ENCODE assay signal across 8 cellular contexts in the genomic region with DNA sequence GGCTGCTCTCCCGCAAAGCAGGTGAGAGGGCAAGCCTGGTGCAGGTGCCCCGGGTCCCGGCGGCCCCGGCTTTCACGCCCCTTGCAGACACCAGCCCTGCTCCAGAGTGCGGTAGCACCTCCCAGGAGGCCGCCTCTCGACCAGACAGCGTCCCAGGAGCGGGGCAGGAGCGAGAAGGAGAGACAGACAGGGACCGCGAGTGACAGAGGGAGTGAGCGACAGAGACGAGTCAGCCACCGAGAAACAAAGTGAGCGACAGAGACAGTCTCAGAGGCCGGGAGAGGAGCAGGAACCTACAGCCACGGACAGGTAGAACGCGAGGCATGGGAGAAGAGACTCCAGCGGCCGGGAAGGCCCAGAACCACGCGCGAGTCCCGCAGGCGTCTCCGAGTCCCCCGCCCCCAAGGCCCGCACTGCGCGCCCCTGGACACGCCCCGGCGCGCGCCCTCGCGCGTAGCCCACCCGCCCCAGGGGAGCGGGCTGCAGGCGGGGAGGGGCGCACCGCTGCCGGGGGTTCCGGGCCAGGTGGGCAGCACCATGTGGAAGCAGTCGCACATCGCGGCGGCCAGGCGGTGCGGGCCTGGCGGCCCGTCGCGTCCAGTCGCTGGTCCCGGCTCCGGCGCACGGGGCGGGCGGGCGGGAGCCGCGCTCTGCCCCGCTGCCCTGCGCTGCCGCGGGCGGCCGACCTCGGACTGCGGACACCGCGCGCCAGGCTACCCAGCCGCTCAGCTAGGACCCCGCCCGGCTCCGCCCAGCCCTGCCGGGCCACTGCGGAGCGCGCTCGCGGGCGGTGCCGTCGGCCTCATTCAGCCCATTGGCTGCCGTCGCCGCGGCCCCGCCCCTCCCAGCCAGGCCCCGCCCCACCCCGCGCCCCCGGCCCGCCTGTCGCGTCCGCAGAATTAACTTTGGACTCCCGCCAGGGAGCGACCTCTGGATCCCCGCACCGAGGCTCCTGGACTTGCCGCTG. TPM values are rescaled to one million over a fixed set of nuclear protein-coding genes. Genes with fewer than 3 reads are reported as not detected.
A peak's percentile ranks its signal among the peaks of the same experiment; 100 is the strongest.
DNase-seq lines count a peak whose midpoint lies in the region; ATAC-seq and TF ChIP-seq lines count a peak whose summit lies in the region.

A gene (minus strand): TSS at position 694 of the 967 bp plus-strand sequence. CDS start 137 bp downstream, at position 557.

- H3K4me3 ChIP-seq in esophagus muscularis mucosa: peak within 1 kb of the TSS; percentile 64 to 73 (median 68)
- H3K4me3 ChIP-seq in mucosa of rectum (ENCODE audit: low read length in 2 of 2): peak within 1 kb of the TSS; percentile 36 to 65
- H3K4me3 ChIP-seq in stomach: peak within 1 kb of the TSS; percentile 52 to 58 (median 56)

- no peak for ATAC-seq in HG03175 (IDR thresholded peaks at IDR 0.05; ENCODE audit: unreplicated experiment)

- peak within 1 kb of the TSS in 1 of 2 donors; percentile 18 for H3K9ac ChIP-seq in mucosa of rectum (ENCODE audit: low read depth in 1 of 2, low read length in 2 of 2)

- TF ChIP-seq CTCF in esophagus muscularis mucosa (IDR thresholded peaks at IDR 0.05) (no peak), stomach (IDR thresholded peaks at IDR 0.05) (no peak)

- no peak for TF ChIP-seq POLR2A in esophagus muscularis mucosa (IDR thresholded peaks at IDR 0.05; ENCODE audit: low read depth)
- TF ChIP-seq POLR2A in stomach (IDR thresholded peaks at IDR 0.05): no peak

- peak within 1 kb of the TSS; percentile 76 to 96 (median 90) for H3K27ac ChIP-seq in esophagus muscularis mucosa (replicated peaks in 1 of 4)
- peak within 1 kb of the TSS in 1 of 2 donors; percentile 1 for H3K27ac ChIP-seq in mucosa of rectum (ENCODE audit: low read depth in 2 of 2, low read length in 2 of 2)
- peak within 1 kb of the TSS in 2 of 5 donors; percentile 60 to 73 for H3K27ac ChIP-seq in stomach

- TF ChIP-seq EP300 in esophagus muscularis mucosa (IDR thresholded peaks at IDR 0.05): no peak
- TF ChIP-seq EP300 in stomach (IDR thresholded peaks at IDR 0.05): no peak

- WGBS in esophagus muscularis mucosa: 6% methylated on average over 30 of the region's 111 CpGs
- 2 to 8% (median 3%) methylated on average over 19 to 111 of the region's 111 CpGs for WGBS in stomach, 5 donors

- H3K27me3 ChIP-seq in esophagus muscularis mucosa (no peaks in the 10 kb centered on the region), mucosa of rectum (ENCODE audit: control insufficient read depth in 2 of 2, insufficient read depth in 2 of 2, low read length in 2 of 2) (peaks cover 27 to 28% of the 10 kb centered on the region in 2 donors), stomach (peaks cover 0 to 31% (median 21%) of the 10 kb centered on the region in 3 donors)

- DNase-seq in NCI-H524 (lab: John Stamatoyannopoulos, UW) (peak; percentile 66 to 92), NCI-H524 treated with DMSO at 0.1 percent for 48 hours (lab: John Stamatoyannopoulos, UW) (no peak), NCI-H748 treated with DMSO at 0.1 percent for 48 hours (lab: John Stamatoyannopoulos, UW) (peak; percentile 70), activated T-cell treated with anti-CD3 and anti-CD28 coated beads for 48 hours (ENCODE audit: low read depth) (peak; percentile 64), esophagus muscularis mucosa (ENCODE audit: extremely low spot score) (no peak), stomach (peak; percentile 78)

- H3K4me1 ChIP-seq in esophagus muscularis mucosa (peaks cover 66 to 86% (median 77%) of the 10 kb centered on the region in 4 donors), mucosa of rectum (ENCODE audit: control insufficient read depth in 2 of 2, insufficient read depth in 2 of 2, low read length in 2 of 2) (peaks cover 30 to 35% of the 10 kb centered on the region in 2 donors), stomach (peaks cover 53 to 77% (median 68%) of the 10 kb centered on the region in 4 donors)

- intact Hi-C loops in esophagus muscularis mucosa (cut with DNase I): no loop called here
- intact Hi-C loops in stomach (cut with DNase I; ENCODE audit: low total_unique reads): loop anchor here (5.0 kb wide), 2 partner anchors 44 to 64 kb away; a partner anchor contains a TSS

- H3K9me3 ChIP-seq in esophagus muscularis mucosa (no peaks in the 10 kb centered on the region), mucosa of rectum (ENCODE audit: control insufficient read depth in 2 of 2, low read length in 2 of 2) (no peaks in the 10 kb centered on the region), stomach (no peaks in the 10 kb centered on the region)

- no peaks in the 10 kb centered on the region for H3K36me3 ChIP-seq in esophagus muscularis mucosa
- H3K36me3 ChIP-seq in mucosa of rectum (ENCODE audit: control insufficient read depth in 2 of 2, insufficient read depth in 2 of 2, low read length in 2 of 2): no peaks in the 10 kb centered on the region
- no peaks in the 10 kb centered on the region for H3K36me3 ChIP-seq in stomach

RNA-seq across cellular contexts. Expression of the gene that starts here (rescaled TPM):
- 100 to 1,000 TPM in 3 of 4 donors, 10 to 100 TPM in 1; 95.3 to 277 (median 195) TPM for total RNA-seq in esophagus muscularis mucosa
- total RNA-seq in stomach: 100 to 1,000 TPM in 1 of 5 donors, 10 to 100 TPM in 4; 11.0 to 117 (median 15.1) TPM
- 10 to 100 TPM in 1 of 3 donors, 1 to 10 TPM in 2; 1.5 to 46.3 (median 2.1) TPM for polyA plus RNA-seq in stomach

Comparison
In these comparisons a context has a peak if more than half of its experiments do, and no peak if none do; other contexts are left out.
1. DNase-seq: peak in NCI-H524 (2 of 2), NCI-H748 treated with DMSO at 0.1 percent for 48 hours (single experiment), activated T-cell treated with anti-CD3 and anti-CD28 coated beads for 48 hours (single experiment) and stomach (single experiment); none in NCI-H524 treated with DMSO at 0.1 percent for 48 hours (single experiment) and esophagus muscularis mucosa (single experiment).
2. Peak in every context shown above with its lines, with median percentiles within 50 percentile points of each other: H3K4me3 ChIP-seq.